32 cellular contexts compared by ENCODE assay signal in the genomic region with DNA sequence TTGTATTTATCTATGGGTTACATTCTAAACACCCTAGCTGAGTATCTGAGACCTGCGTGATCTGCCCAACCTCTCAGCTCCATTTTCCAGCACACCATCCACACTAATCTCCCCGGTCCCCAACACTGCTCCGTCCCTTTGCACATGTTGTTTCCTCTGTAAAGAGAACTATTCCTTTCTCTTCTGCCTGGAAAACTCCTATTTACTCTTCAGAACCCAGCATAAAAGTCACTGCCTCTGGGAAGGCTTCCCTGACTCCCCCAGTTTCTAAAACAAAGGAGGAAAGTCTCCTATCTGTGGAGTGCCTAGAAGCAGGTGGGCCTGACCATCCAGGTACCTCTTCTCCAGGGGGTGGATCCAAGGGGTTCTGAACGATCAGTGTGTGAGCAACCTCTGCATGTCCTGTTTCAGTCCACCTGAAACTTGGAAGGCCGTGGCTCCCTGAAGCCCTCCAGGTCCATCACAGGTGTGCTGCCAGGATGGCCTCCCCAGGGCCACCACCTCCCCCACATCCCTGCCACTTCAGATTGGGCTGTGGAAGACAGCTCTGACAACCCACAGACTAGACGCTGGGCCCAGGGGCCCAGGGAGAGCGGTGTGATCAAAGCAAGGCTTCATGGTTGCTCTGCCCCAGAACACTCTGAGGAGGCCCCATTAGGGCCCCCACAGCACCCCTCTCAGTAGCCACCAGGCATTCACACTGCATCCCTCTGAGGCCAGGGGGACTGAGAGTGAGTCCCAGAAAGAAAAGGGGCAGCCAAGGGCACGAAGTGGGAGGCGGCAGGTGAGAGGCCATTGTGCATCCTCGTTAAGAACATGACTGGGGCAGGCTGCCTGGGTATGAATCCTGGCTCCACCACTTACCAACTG. TPM values are rescaled to one million over a fixed set of nuclear protein-coding genes. Genes with fewer than 3 reads are reported as not detected.
"Had no signal": no experiment of that assay in that cellular context is flagged by ENCODE, and none has a peak within 500 bp of the region (broad histone marks: within the 10 kb centered on the region; RNA-seq: fewer than 3 reads in every experiment).

No MANE protein-coding gene starts in this region.

- H3K9me3 ChIP-seq: adrenal gland, body of pancreas, breast epithelium had no signal

- H3K36me3 ChIP-seq: breast epithelium had no signal

- H3K27me3 Mint-ChIP-seq: activated CD4-positive, alpha-beta T cell treated with anti-CD3 and anti-CD28 coated beads for 36 hours had no signal

- H3K27ac Mint-ChIP-seq: activated CD4-positive, alpha-beta T cell treated with anti-CD3 and anti-CD28 coated beads for 36 hours; activated CD4-positive, alpha-beta T cell treated with anti-CD3 and anti-CD28 coated beads, Interleukin-2, amount 10 ng/mL, durations not matched to agents 7 days and 5 days; activated CD8-positive, alpha-beta T cell treated with anti-CD3 and anti-CD28 coated beads, Interleukin-2, amount 10 ng/mL, durations not matched to agents 7 days and 5 days; activated naive CD4-positive, alpha-beta T cell treated with anti-CD3 and anti-CD28 coated beads for 36 hours; activated T-cell treated with anti-CD3 and anti-CD28 coated beads, Interleukin-2, amount 50 U/mL, for 24 hours; activated T-helper 2 cell treated with anti-CD3 and anti-CD28 coated beads, Interferon-gamma antibody, Interleukin-2, Interleukin-4, amounts not matched to agents 10 μg/mL and 5 μg/mL and 100 μg/mL, durations not matched to agents 14 hours and 24 hours and 36 hours had no signal

- H3K27me3 ChIP-seq: adrenal gland, body of pancreas, breast epithelium had no signal

- H3K4me1 Mint-ChIP-seq: activated CD4-positive, alpha-beta T cell treated with anti-CD3 and anti-CD28 coated beads for 36 hours; activated CD4-positive, alpha-beta T cell treated with anti-CD3 and anti-CD28 coated beads, Interleukin-2, amount 10 ng/mL, durations not matched to agents 7 days and 5 days had no signal

- H3K36me3 Mint-ChIP-seq: activated naive CD4-positive, alpha-beta T cell treated with anti-CD3 and anti-CD28 coated beads, Interleukin-2, amount 50 U/mL, for 72 hours had no signal

- H3K4me3 Mint-ChIP-seq: activated CD4-positive, alpha-beta T cell treated with anti-CD3 and anti-CD28 coated beads for 36 hours; activated CD4-positive, alpha-beta T cell treated with anti-CD3 and anti-CD28 coated beads, Interleukin-2, amount 10 ng/mL, durations not matched to agents 7 days and 5 days; activated CD8-positive, alpha-beta T cell treated with anti-CD3 and anti-CD28 coated beads, Interleukin-2, amount 10 ng/mL, durations not matched to agents 7 days and 5 days; activated naive CD4-positive, alpha-beta T cell treated with anti-CD3 and anti-CD28 coated beads for 36 hours; activated T-cell treated with anti-CD3 and anti-CD28 coated beads, Interleukin-2, amount 50 U/mL, for 24 hours had no signal

- H3K4me3 ChIP-seq: adrenal gland, body of pancreas, breast epithelium, K562 had no signal

- H3K4me1 ChIP-seq: adrenal gland, body of pancreas, breast epithelium had no signal

- H3K27ac ChIP-seq: adrenal gland, body of pancreas, breast epithelium, WERI-Rb-1 had no signal

- H3K9me3 Mint-ChIP-seq: activated CD4-positive, alpha-beta T cell treated with anti-CD3 and anti-CD28 coated beads, Interleukin-2, amount 10 ng/mL, durations not matched to agents 7 days and 5 days; activated naive CD4-positive, alpha-beta T cell treated with anti-CD3 and anti-CD28 coated beads for 36 hours; activated naive CD4-positive, alpha-beta T cell treated with anti-CD3 and anti-CD28 coated beads, Interleukin-2, amount 50 U/mL, for 72 hours; activated T-cell treated with anti-CD3 and anti-CD28 coated beads, Interleukin-2, amount 50 U/mL, for 24 hours; activated T-helper 2 cell treated with anti-CD3 and anti-CD28 coated beads, Interferon-gamma antibody, Interleukin-2, Interleukin-4, amounts not matched to agents 10 μg/mL and 5 μg/mL and 100 μg/mL, durations not matched to agents 14 hours and 24 hours and 36 hours had no signal

- DNase-seq: activated CD4-positive, alpha-beta T cell treated with anti-CD3 and anti-CD28 coated beads for 36 hours; activated CD4-positive, alpha-beta T cell treated with anti-CD3 and anti-CD28 coated beads, Interleukin-2, amount 10 ng/mL, durations not matched to agents 7 days and 5 days; activated CD4-positive, alpha-beta T cell treated with anti-CD3 and anti-CD28 coated beads, Interleukin-2, amount 50 U/mL, for 48 hours; activated CD8-positive, alpha-beta T cell treated with anti-CD3 and anti-CD28 coated beads, Interleukin-2, amount 10 ng/mL, durations not matched to agents 7 days and 5 days; activated gamma-delta T cell treated with Interleukin-2 at 50 U/mL for 16 hours; activated naive CD4-positive, alpha-beta T cell treated with anti-CD3 and anti-CD28 coated beads for 36 hours; activated T-cell treated with anti-CD3 and anti-CD28 coated beads, Interleukin-2, amount 50 U/mL, for 24 hours; body of pancreas; NCI-H1105; NCI-H1417 treated with DMSO at 0.1 percent for 48 hours; NCI-H1694; NCI-H1930; NCI-H2081 treated with DMSO at 0.1 percent for 48 hours; NCI-H226; NCI-H524 treated with DMSO at 0.1 percent for 48 hours; SIG-M5; T1000; WERI-Rb-1 had no signal

- ATAC-seq: activated CD4-positive, alpha-beta T cell treated with anti-CD3 and anti-CD28 coated beads for 36 hours; activated CD8-positive, alpha-beta T cell treated with anti-CD3 and anti-CD28 coated beads, Interleukin-2, amount 10 ng/mL, durations not matched to agents 7 days and 5 days; activated naive CD4-positive, alpha-beta T cell treated with anti-CD3 and anti-CD28 coated beads, Interleukin-2, amount 50 U/mL, for 72 hours; body of pancreas; K562; Panc1 had no signal

RNA-seq across cellular contexts. Expression of gene MPP3, which starts 20.3 kb away (rescaled TPM):
- total RNA-seq: activated CD4-positive, alpha-beta T cell treated with anti-CD3 and anti-CD28 coated beads, Interleukin-2, amount 10 ng/mL, durations not matched to agents 7 days and 5 days; activated CD8-positive, alpha-beta T cell treated with anti-CD3 and anti-CD28 coated beads, Interleukin-2, amount 10 ng/mL, durations not matched to agents 7 days and 5 days; T-helper 1 cell treated with Interleukin-12 subunit alpha and Interleukin-12 subunit beta and Interleukin-4 antibody, amounts not matched to agents 30 ng/mL and 1 ng/mL, for 36 hours; T-helper 2 cell treated with Interferon-gamma antibody and Interleukin-4, amounts not matched to agents 100 ng/mL and 5 ng/mL, for 36 hours had no signal

RNA-seq across cellular contexts. Expression of gene CFAP97D1, which starts 32.4 kb away (rescaled TPM):
- total RNA-seq: activated CD4-positive, alpha-beta T cell treated with anti-CD3 and anti-CD28 coated beads for 36 hours; activated CD4-positive, alpha-beta T cell treated with anti-CD3 and anti-CD28 coated beads, Interleukin-2, amount 10 ng/mL, durations not matched to agents 7 days and 5 days; activated CD8-positive, alpha-beta T cell treated with anti-CD3 and anti-CD28 coated beads, Interleukin-2, amount 10 ng/mL, durations not matched to agents 7 days and 5 days; activated naive CD4-positive, alpha-beta T cell treated with anti-CD3 and anti-CD28 coated beads for 36 hours; activated naive CD4-positive, alpha-beta T cell treated with anti-CD3 and anti-CD28 coated beads, Interleukin-2, amount 50 U/mL, for 72 hours; activated T-helper 2 cell treated with anti-CD3 and anti-CD28 coated beads, Interferon-gamma antibody, Interleukin-2, Interleukin-4, amounts not matched to agents 10 μg/mL and 5 μg/mL and 100 μg/mL, durations not matched to agents 14 hours and 24 hours and 36 hours; body of pancreas; cardiac septum; K562; M059J; NCI-H460; RPMI7951; T-helper 1 cell treated with Interleukin-12 subunit alpha and Interleukin-12 subunit beta and Interleukin-4 antibody, amounts not matched to agents 30 ng/mL and 1 ng/mL, for 36 hours; T-helper 2 cell treated with Interferon-gamma antibody and Interleukin-4, amounts not matched to agents 100 ng/mL and 5 ng/mL, for 36 hours had no signal

RNA-seq across cellular contexts. Expression of gene CD300LG, which starts 34.3 kb away (rescaled TPM):
- total RNA-seq: activated CD4-positive, alpha-beta T cell treated with anti-CD3 and anti-CD28 coated beads for 36 hours; activated CD4-positive, alpha-beta T cell treated with anti-CD3 and anti-CD28 coated beads, Interleukin-2, amount 10 ng/mL, durations not matched to agents 7 days and 5 days; activated CD8-positive, alpha-beta T cell treated with anti-CD3 and anti-CD28 coated beads, Interleukin-2, amount 10 ng/mL, durations not matched to agents 7 days and 5 days; activated naive CD4-positive, alpha-beta T cell treated with anti-CD3 and anti-CD28 coated beads for 36 hours; activated naive CD4-positive, alpha-beta T cell treated with anti-CD3 and anti-CD28 coated beads, Interleukin-2, amount 50 U/mL, for 72 hours; activated T-helper 2 cell treated with anti-CD3 and anti-CD28 coated beads, Interferon-gamma antibody, Interleukin-2, Interleukin-4, amounts not matched to agents 10 μg/mL and 5 μg/mL and 100 μg/mL, durations not matched to agents 14 hours and 24 hours and 36 hours; astrocyte; K562; M059J; NCI-H460; RPMI7951; SK-MEL-5; T-helper 1 cell treated with Interleukin-12 subunit alpha and Interleukin-12 subunit beta and Interleukin-4 antibody, amounts not matched to agents 30 ng/mL and 1 ng/mL, for 36 hours; T-helper 2 cell treated with Interferon-gamma antibody and Interleukin-4, amounts not matched to agents 100 ng/mL and 5 ng/mL, for 36 hours had no signal

RNA-seq across cellular contexts. Expression of gene SOST, which starts 54.0 kb away (rescaled TPM):
- total RNA-seq: activated CD4-positive, alpha-beta T cell treated with anti-CD3 and anti-CD28 coated beads for 36 hours; activated CD4-positive, alpha-beta T cell treated with anti-CD3 and anti-CD28 coated beads, Interleukin-2, amount 10 ng/mL, durations not matched to agents 7 days and 5 days; activated CD8-positive, alpha-beta T cell treated with anti-CD3 and anti-CD28 coated beads, Interleukin-2, amount 10 ng/mL, durations not matched to agents 7 days and 5 days; activated naive CD4-positive, alpha-beta T cell treated with anti-CD3 and anti-CD28 coated beads for 36 hours; activated naive CD4-positive, alpha-beta T cell treated with anti-CD3 and anti-CD28 coated beads, Interleukin-2, amount 50 U/mL, for 72 hours; activated T-helper 2 cell treated with anti-CD3 and anti-CD28 coated beads, Interferon-gamma antibody, Interleukin-2, Interleukin-4, amounts not matched to agents 10 μg/mL and 5 μg/mL and 100 μg/mL, durations not matched to agents 14 hours and 24 hours and 36 hours; adrenal gland; astrocyte; body of pancreas; breast epithelium; K562; M059J; NCI-H460; RPMI7951; SK-MEL-5; T-helper 1 cell treated with Interleukin-12 subunit alpha and Interleukin-12 subunit beta and Interleukin-4 antibody, amounts not matched to agents 30 ng/mL and 1 ng/mL, for 36 hours; T-helper 2 cell treated with Interferon-gamma antibody and Interleukin-4, amounts not matched to agents 100 ng/mL and 5 ng/mL, for 36 hours had no signal
